8 cellular contexts compared by ENCODE assay signal in the genomic region with DNA sequence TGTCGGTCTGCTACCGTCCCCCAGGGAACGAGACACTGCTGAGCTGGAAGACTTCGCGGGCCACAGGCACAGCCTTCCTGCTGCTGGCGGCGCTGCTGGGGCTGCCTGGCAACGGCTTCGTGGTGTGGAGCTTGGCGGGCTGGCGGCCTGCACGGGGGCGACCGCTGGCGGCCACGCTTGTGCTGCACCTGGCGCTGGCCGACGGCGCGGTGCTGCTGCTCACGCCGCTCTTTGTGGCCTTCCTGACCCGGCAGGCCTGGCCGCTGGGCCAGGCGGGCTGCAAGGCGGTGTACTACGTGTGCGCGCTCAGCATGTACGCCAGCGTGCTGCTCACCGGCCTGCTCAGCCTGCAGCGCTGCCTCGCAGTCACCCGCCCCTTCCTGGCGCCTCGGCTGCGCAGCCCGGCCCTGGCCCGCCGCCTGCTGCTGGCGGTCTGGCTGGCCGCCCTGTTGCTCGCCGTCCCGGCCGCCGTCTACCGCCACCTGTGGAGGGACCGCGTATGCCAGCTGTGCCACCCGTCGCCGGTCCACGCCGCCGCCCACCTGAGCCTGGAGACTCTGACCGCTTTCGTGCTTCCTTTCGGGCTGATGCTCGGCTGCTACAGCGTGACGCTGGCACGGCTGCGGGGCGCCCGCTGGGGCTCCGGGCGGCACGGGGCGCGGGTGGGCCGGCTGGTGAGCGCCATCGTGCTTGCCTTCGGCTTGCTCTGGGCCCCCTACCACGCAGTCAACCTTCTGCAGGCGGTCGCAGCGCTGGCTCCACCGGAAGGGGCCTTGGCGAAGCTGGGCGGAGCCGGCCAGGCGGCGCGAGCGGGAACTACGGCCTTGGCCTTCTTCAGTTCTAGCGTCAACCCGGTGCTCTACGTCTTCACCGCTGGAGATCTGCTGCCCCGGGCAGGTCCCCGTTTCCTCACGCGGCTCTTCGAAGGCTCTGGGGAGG. TPM values are rescaled to one million over a fixed set of nuclear protein-coding genes. Genes with fewer than 3 reads are reported as not detected.
DNase-seq lines count a peak whose midpoint lies in the region; ATAC-seq and TF ChIP-seq lines count a peak whose summit lies in the region.

A gene with protein sequence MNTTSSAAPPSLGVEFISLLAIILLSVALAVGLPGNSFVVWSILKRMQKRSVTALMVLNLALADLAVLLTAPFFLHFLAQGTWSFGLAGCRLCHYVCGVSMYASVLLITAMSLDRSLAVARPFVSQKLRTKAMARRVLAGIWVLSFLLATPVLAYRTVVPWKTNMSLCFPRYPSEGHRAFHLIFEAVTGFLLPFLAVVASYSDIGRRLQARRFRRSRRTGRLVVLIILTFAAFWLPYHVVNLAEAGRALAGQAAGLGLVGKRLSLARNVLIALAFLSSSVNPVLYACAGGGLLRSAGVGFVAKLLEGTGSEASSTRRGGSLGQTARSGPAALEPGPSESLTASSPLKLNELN (plus strand): TSS at position 837 of the 939 bp plus-strand sequence. CDS start 4,150 bp downstream, outside the sequence.

- no peak for TF ChIP-seq POLR2A in suprapubic skin (IDR thresholded peaks at IDR 0.05)

- H3F3A ChIP-seq in Loucy (ENCODE audit: low read depth), result no peaks in the 10 kb centered on the region

- TF ChIP-seq CTCF in Loucy (conservative IDR thresholded peaks at IDR 0.05; ENCODE audit: low read length) (no peak), suprapubic skin (IDR thresholded peaks at IDR 0.05) (peak in 1 of 2 donors; percentile 56)

- peaks cover 24% of the 10 kb centered on the region for H3K4me1 ChIP-seq in Loucy (ENCODE audit: insufficient read depth, low read length, poor library complexity, severe bottlenecking)
- H3K4me1 ChIP-seq in muscle layer of colon (ENCODE audit: insufficient read depth, low read length), result peaks cover 26% of the 10 kb centered on the region
- H3K4me1 ChIP-seq in suprapubic skin, result peaks cover 85% of the 10 kb centered on the region

- peak within 1 kb of the TSS; percentile 54 for H3K9ac ChIP-seq in Loucy (ENCODE audit: low read depth, low read length, poor library complexity, severe bottlenecking)
- H3K9ac ChIP-seq in muscle layer of colon (ENCODE audit: low read length), result peak within 1 kb of the TSS; percentile 28

- H3K27ac ChIP-seq in muscle layer of colon (ENCODE audit: low read depth, low read length) (peak within 1 kb of the TSS; percentile 77), suprapubic skin (peak within 1 kb of the TSS; percentile 89)

- no peaks in the 10 kb centered on the region for H3K9me2 ChIP-seq in Loucy (replicated peaks; ENCODE audit: low read depth, low read length)

- H3K4me3 ChIP-seq in Loucy (ENCODE audit: low read length, poor library complexity, severe bottlenecking) (no peak within 1 kb of the TSS), muscle layer of colon (ENCODE audit: low read depth in 1 of 2, low read length in 2 of 2) (peak within 1 kb of the TSS; percentile 51 to 68), suprapubic skin (peak within 1 kb of the TSS; percentile 63)

- H3K36me3 ChIP-seq in Loucy (ENCODE audit: insufficient read depth, low read length), result peaks cover 9% of the 10 kb centered on the region; the same call in 1 of the 2 replicates
- H3K36me3 ChIP-seq in muscle layer of colon (ENCODE audit: insufficient read depth, low read length), result peaks cover 13% of the 10 kb centered on the region
- peaks cover 16% of the 10 kb centered on the region for H3K36me3 ChIP-seq in suprapubic skin

- H3K9me3 ChIP-seq in Loucy (ENCODE audit: insufficient read depth, low read depth, low read length) (no peaks in the 10 kb centered on the region), muscle layer of colon (ENCODE audit: low read length) (no peaks in the 10 kb centered on the region), suprapubic skin (no peaks in the 10 kb centered on the region)

- no peak within 1 kb of the TSS for H2AFZ ChIP-seq in Loucy (ENCODE audit: low read length)

- no peaks in the 10 kb centered on the region for H3K79me2 ChIP-seq in Loucy (ENCODE audit: insufficient read depth, low read length)

- no peaks in the 10 kb centered on the region for H4K20me1 ChIP-seq in Loucy (ENCODE audit: insufficient read depth, low read length, poor library complexity, severe bottlenecking)

- DNase-seq in EH (ENCODE audit: low read depth) (peak; percentile 79), suprapubic skin (ENCODE audit: low spot score in 2 of 2) (peak; percentile 84 to 85), cortex of kidney (lab: John Stamatoyannopoulos, UW) (no peak)
- peak; percentile 32 to 46 for DNase-seq in activated CD8-positive, alpha-beta memory T cell treated with anti-CD3 and anti-CD28 coated beads for 1 hour (ENCODE audit: extremely low read depth in 1 of 2, low read depth in 1 of 2)

- 2% methylated on average over 41 of the region's 99 CpGs for whole genome bisulfite sequencing in suprapubic skin

- H3K4me2 ChIP-seq in Loucy (ENCODE audit: low read depth, low read length, poor library complexity, severe bottlenecking), result no peak within 1 kb of the TSS

- TF ChIP-seq EP300 in suprapubic skin (IDR thresholded peaks at IDR 0.05), result no peak

- H3K27me3 ChIP-seq in Loucy (ENCODE audit: insufficient read depth, low read length, poor library complexity, severe bottlenecking) (no peaks in the 10 kb centered on the region), muscle layer of colon (ENCODE audit: control insufficient read depth in 1 of 2, insufficient read depth in 2 of 2, low read length in 2 of 2) (peaks cover 0 to 6% of the 10 kb centered on the region in 2 donors), suprapubic skin (no peaks in the 10 kb centered on the region)

- in situ Hi-C loops in endometrial microvascular endothelial cells (cut with HindIII; ENCODE audit: inconsistent ontology term, low pct_unique_long_range_greater_than_20kb, low sequenced_read_pairs), result no loop called here

- peak; percentile 67 for ATAC-seq in GM21528 (IDR thresholded peaks at IDR 0.05; ENCODE audit: low FRiP score, unreplicated experiment)

RNA-seq across cellular contexts. Expression of the gene that starts here (rescaled TPM):
- total RNA-seq in endometrial microvascular endothelial cells (ENCODE audit: inconsistent ontology term) (22.6 TPM), suprapubic skin (100 to 1,000 TPM in 2 of 4 donors, 10 to 100 TPM in 2; 83.1 to 137 (median 117) TPM)
